In genomic region chr10:52314007-52314821, GRCh38 we compare ENCODE assay signal across 9 cellular contexts. TPM values are rescaled to one million over a fixed set of nuclear protein-coding genes. Genes with fewer than 3 reads are reported as not detected.
DNase-seq lines count a peak whose midpoint lies in the region; ATAC-seq, FAIRE-seq and TF ChIP-seq lines count a peak whose summit lies in the region.
"Had no signal": no experiment of that assay in that cellular context is flagged by ENCODE, and none has a peak within 500 bp of the region (broad histone marks: within the 10 kb centered on the region; RNA-seq: fewer than 3 reads in every experiment).

A gene with protein sequence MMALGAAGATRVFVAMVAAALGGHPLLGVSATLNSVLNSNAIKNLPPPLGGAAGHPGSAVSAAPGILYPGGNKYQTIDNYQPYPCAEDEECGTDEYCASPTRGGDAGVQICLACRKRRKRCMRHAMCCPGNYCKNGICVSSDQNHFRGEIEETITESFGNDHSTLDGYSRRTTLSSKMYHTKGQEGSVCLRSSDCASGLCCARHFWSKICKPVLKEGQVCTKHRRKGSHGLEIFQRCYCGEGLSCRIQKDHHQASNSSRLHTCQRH (plus strand): TSS chr10:52314281. CDS start chr10:52314435, 154 bp downstream.

- TF ChIP-seq CTCF in type B pancreatic cell (conservative IDR thresholded peaks at IDR 0.05), result peak; percentile 87

- peaks cover 14% of the 10 kb centered on the region for H3K4me1 Mint-ChIP-seq in activated CD4-positive, alpha-beta T cell treated with anti-CD3 and anti-CD28 coated beads for 36 hours
- peaks cover 15% of the 10 kb centered on the region for H3K4me1 Mint-ChIP-seq in type B pancreatic cell (ENCODE audit: unreplicated experiment)

- FAIRE-seq in RCC 7860 (lab: Jason Lieb, UNC), result no peak
- FAIRE-seq: G401.6 had no signal

- CTCF ChIA-PET in activated CD4-positive, alpha-beta T cell treated with anti-CD3 and anti-CD28 coated beads for 36 hours (lab: Charles Lee), result no interaction called here

- peak within 1 kb of the TSS; percentile 37 for H3K4me3 ChIP-seq in mucosa of stomach (ENCODE audit: low read length)

- POLR2A ChIA-PET in activated CD4-positive, alpha-beta T cell treated with anti-CD3 and anti-CD28 coated beads for 36 hours (lab: Charles Lee), result no interaction called here

- H3K36me3 ChIP-seq in mucosa of stomach (ENCODE audit: control insufficient read depth, insufficient read depth, low read length), result no peaks in the 10 kb centered on the region

- H3K36me3 Mint-ChIP-seq in activated CD4-positive, alpha-beta T cell treated with anti-CD3 and anti-CD28 coated beads for 36 hours (ENCODE audit: low read depth), result no peaks in the 10 kb centered on the region
- no peaks in the 10 kb centered on the region for H3K36me3 Mint-ChIP-seq in type B pancreatic cell

- no peaks in the 10 kb centered on the region for H3K9me3 Mint-ChIP-seq in activated CD4-positive, alpha-beta T cell treated with anti-CD3 and anti-CD28 coated beads for 36 hours (ENCODE audit: low read depth)
- H3K9me3 Mint-ChIP-seq in type B pancreatic cell, result no peaks in the 10 kb centered on the region

- H3K4me1 ChIP-seq in mucosa of stomach (ENCODE audit: control insufficient read depth, insufficient read depth, low read length), result peaks cover 12% of the 10 kb centered on the region

- peaks cover 52% of the 10 kb centered on the region for H3K27me3 Mint-ChIP-seq in activated CD4-positive, alpha-beta T cell treated with anti-CD3 and anti-CD28 coated beads for 36 hours
- peaks cover 76% of the 10 kb centered on the region for H3K27me3 Mint-ChIP-seq in type B pancreatic cell

- H3K4me3 Mint-ChIP-seq in activated CD4-positive, alpha-beta T cell treated with anti-CD3 and anti-CD28 coated beads for 36 hours, result peak within 1 kb of the TSS; percentile 39
- H3K4me3 Mint-ChIP-seq in type B pancreatic cell, result peak within 1 kb of the TSS; percentile 96

- H3K9me3 ChIP-seq in mucosa of stomach (ENCODE audit: control insufficient read depth, low read length), result no peaks in the 10 kb centered on the region

- H3K27ac Mint-ChIP-seq in activated CD4-positive, alpha-beta T cell treated with anti-CD3 and anti-CD28 coated beads for 36 hours, result no peak within 1 kb of the TSS
- peak within 1 kb of the TSS; percentile 79 for H3K27ac Mint-ChIP-seq in type B pancreatic cell

- H3K9ac ChIP-seq in mucosa of stomach (ENCODE audit: low read length), result peak within 1 kb of the TSS; percentile 60

- ATAC-seq in activated CD4-positive, alpha-beta T cell treated with anti-CD3 and anti-CD28 coated beads for 36 hours, result peak; percentile 75
- peak; percentile 61 for ATAC-seq in HG03520 (IDR thresholded peaks at IDR 0.05; ENCODE audit: unreplicated experiment)

- intact Hi-C loops in activated CD4-positive, alpha-beta T cell treated with anti-CD3 and anti-CD28 coated beads for 36 hours (cut with DNase I, micrococcal nuclease), result loop anchor here in 1 of 2 experiments (5.0 kb wide), 1 partner anchor 468 kb away; no protein-coding TSS in a partner anchor

- DNase-seq in activated CD4-positive, alpha-beta T cell treated with anti-CD3 and anti-CD28 coated beads for 36 hours, result peak; percentile 67
- no peak for DNase-seq in activated CD4-positive, alpha-beta T cell treated with anti-CD3 and anti-CD28 coated beads, Interleukin-2, amount 50 U/mL, for 4 hours
- DNase-seq in UCSD-AML1 (lab: John Stamatoyannopoulos, UW; ENCODE audit: unreplicated experiment) (peak; percentile 15), fibroblast of gingiva (ENCODE audit: low read depth) (peak; percentile 80), type B pancreatic cell (ENCODE audit: extremely low spot score, unreplicated experiment) (peak; percentile 82), RCC 7860 (ENCODE audit: low spot score) (no peak)

- peaks cover 14% of the 10 kb centered on the region for H3K27me3 ChIP-seq in mucosa of stomach (ENCODE audit: control insufficient read depth, insufficient read depth, low read length)

RNA-seq across cellular contexts. Expression of the gene that starts here (rescaled TPM):
- total RNA-seq in activated CD4-positive, alpha-beta T cell treated with anti-CD3 and anti-CD28 coated beads for 36 hours, result not detected
- total RNA-seq in type B pancreatic cell (ENCODE audit: low replicate concordance), result 6.9 and 33.2 TPM in 2 replicates

Comparison
In these comparisons a context has a peak if more than half of its experiments do, and no peak if none do; other contexts are left out.
1. Peak in DNase-seq and ATAC-seq in activated CD4-positive, alpha-beta T cell treated with anti-CD3 and anti-CD28 coated beads for 36 hours; RNA of the gene not detected or under 1 TPM.
2. DNase-seq: peak in UCSD-AML1 (single experiment), fibroblast of gingiva (single experiment) and type B pancreatic cell (single experiment); none in activated CD4-positive, alpha-beta T cell treated with anti-CD3 and anti-CD28 coated beads, Interleukin-2, amount 50 U/mL, for 4 hours (0 of 2) and RCC 7860 (single experiment).